In the genomic region with DNA sequence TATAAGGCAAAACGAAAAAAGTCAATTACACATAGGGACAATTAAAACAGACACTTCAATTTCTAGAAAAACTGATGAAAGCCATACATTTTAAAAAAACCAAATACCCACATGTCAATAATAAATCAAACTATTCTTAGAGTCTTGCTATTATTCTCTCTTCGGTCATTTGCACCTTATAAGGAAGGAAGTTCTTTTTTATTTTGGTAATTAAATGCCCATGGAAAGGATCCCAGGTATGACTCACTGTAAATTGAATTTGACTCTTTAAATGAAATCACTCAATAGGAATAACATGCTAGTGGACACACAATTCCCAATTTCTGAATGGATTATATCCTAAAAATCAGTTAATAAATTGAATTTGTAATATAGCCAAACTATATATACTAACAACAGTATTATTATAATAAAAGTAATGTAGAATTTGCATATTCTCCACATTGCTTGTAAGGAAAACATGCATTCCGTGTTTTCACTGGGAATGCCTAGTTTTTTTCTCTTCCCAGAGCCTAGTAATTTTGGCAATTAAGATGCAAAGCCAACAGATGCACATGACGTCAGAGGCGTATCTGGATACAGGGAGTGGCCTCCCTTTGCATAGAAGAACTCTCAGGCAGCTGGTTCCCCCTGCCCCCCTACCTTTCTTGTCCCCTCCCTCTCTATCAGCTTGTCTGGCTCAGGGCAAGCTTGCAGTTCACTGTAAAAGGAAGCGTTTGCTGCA, we compare ENCODE assay signal across 13 cellular contexts.
DNase-seq lines count a peak whose midpoint lies in the region; ATAC-seq and TF ChIP-seq lines count a peak whose summit lies in the region.
"Had no signal": no experiment of that assay in that cellular context is flagged by ENCODE, and none has a peak within 500 bp of the region (broad histone marks: within the 10 kb centered on the region; RNA-seq: fewer than 3 reads in every experiment).

No MANE protein-coding gene starts in this region.

- CTCF ChIA-PET in activated CD4-positive, alpha-beta memory T cell treated with anti-CD3 and anti-CD28 coated beads, Interleukin-2, amount 10 ng/mL, durations not matched to agents 7 days and 5 days (lab: Charles Lee) = interaction anchor here (0.9 kb wide), 1 partner anchor 9 kb away, joined by 4 read pairs; no protein-coding TSS in a partner anchor

- no peaks in the 10 kb centered on the region for H3K9me3 Mint-ChIP-seq in activated CD4-positive, alpha-beta memory T cell treated with anti-CD3 and anti-CD28 coated beads, Interleukin-2, amount 10 ng/mL, durations not matched to agents 7 days and 5 days

- POLR2A ChIA-PET in activated CD4-positive, alpha-beta memory T cell treated with anti-CD3 and anti-CD28 coated beads, Interleukin-2, amount 10 ng/mL, durations not matched to agents 7 days and 5 days (lab: Charles Lee) = no interaction called here

- H3K9me3 ChIP-seq in mucosa of descending colon = no peaks in the 10 kb centered on the region
- H3K9me3 ChIP-seq: upper lobe of right lung had no signal

- peaks cover 86% of the 10 kb centered on the region for H3K36me3 Mint-ChIP-seq in activated CD4-positive, alpha-beta memory T cell treated with anti-CD3 and anti-CD28 coated beads, Interleukin-2, amount 10 ng/mL, durations not matched to agents 7 days and 5 days (ENCODE audit: low read depth)

- no peaks in the 10 kb centered on the region for H3K4me1 ChIP-seq in mucosa of descending colon (ENCODE audit: low read depth)
- H3K4me1 ChIP-seq: upper lobe of right lung had no signal

- DNase-seq in DMS 273 (lab: John Stamatoyannopoulos, UW; ENCODE audit: unreplicated experiment) (peak; percentile 98), NCI-H1694 treated with DMSO at 0.1 percent for 48 hours (lab: John Stamatoyannopoulos, UW) (peak; percentile 98), caudate nucleus (lab: John Stamatoyannopoulos, UW) (peak in 1 of 61 donors; percentile 12), mucosa of descending colon (no peak), HK-2 (ENCODE audit: unreplicated experiment) (no peak), SW 1271 (lab: John Stamatoyannopoulos, UW) (no peak), Kasumi-1 (lab: John Stamatoyannopoulos, UW) (no peak)
- DNase-seq in activated CD4-positive, alpha-beta memory T cell treated with anti-CD3 and anti-CD28 coated beads, Interleukin-2, amount 10 ng/mL, durations not matched to agents 7 days and 5 days = no peak
- DNase-seq: DND-41; effector CD8-positive, alpha-beta T cell; upper lobe of right lung had no signal

- intact Hi-C loops in mucosa of descending colon (cut with DNase I, micrococcal nuclease) = no loop called here

- H3K36me3 ChIP-seq in mucosa of descending colon (ENCODE audit: low read depth) = no peaks in the 10 kb centered on the region

- ATAC-seq in mucosa of descending colon = peak; percentile 57
- ATAC-seq: left lobe of liver had no signal

- no peaks in the 10 kb centered on the region for H3K27me3 Mint-ChIP-seq in activated CD4-positive, alpha-beta memory T cell treated with anti-CD3 and anti-CD28 coated beads, Interleukin-2, amount 10 ng/mL, durations not matched to agents 7 days and 5 days

- H3K27ac Mint-ChIP-seq in activated CD4-positive, alpha-beta memory T cell treated with anti-CD3 and anti-CD28 coated beads, Interleukin-2, amount 10 ng/mL, durations not matched to agents 7 days and 5 days = no peak overlapping the region

- H3K27ac ChIP-seq in caudate nucleus (ENCODE audit: low read depth, low read length) = peak overlapping the region; percentile 87
- H3K27ac ChIP-seq: KMS-11, upper lobe of right lung had no signal

- no peak overlapping the region for H3K4me3 ChIP-seq in mucosa of descending colon
- H3K4me3 ChIP-seq: upper lobe of right lung had no signal

- H3K4me3 Mint-ChIP-seq in activated CD4-positive, alpha-beta memory T cell treated with anti-CD3 and anti-CD28 coated beads, Interleukin-2, amount 10 ng/mL, durations not matched to agents 7 days and 5 days = no peak overlapping the region

- TF ChIP-seq CTCF in mucosa of descending colon (IDR thresholded peaks at IDR 0.05) = no peak

- H3K4me1 Mint-ChIP-seq in activated CD4-positive, alpha-beta memory T cell treated with anti-CD3 and anti-CD28 coated beads, Interleukin-2, amount 10 ng/mL, durations not matched to agents 7 days and 5 days = no peaks in the 10 kb centered on the region

Comparison
In these comparisons a context has a peak if more than half of its experiments do, and no peak if none do; other contexts are left out.
1. DNase-seq: peak in DMS 273 (single experiment) and NCI-H1694 treated with DMSO at 0.1 percent for 48 hours (single experiment); none in mucosa of descending colon (0 of 3), HK-2 (single experiment), SW 1271 (0 of 2), activated CD4-positive, alpha-beta memory T cell treated with anti-CD3 and anti-CD28 coated beads, Interleukin-2, amount 10 ng/mL, durations not matched to agents 7 days and 5 days (single experiment) and Kasumi-1 (0 of 2).